1 cellular context compared by ENCODE assay signal in genomic region chr2:46569766-46570165, GRCh38.
TF ChIP-seq lines count a peak whose summit lies in the region.

No MANE protein-coding gene starts in this region.

TF ChIP-seq in GM12878, 131 proteins besides CTCF, POLR2A, EP300 and RAD21:
- TF ChIP-seq EED (IDR thresholded peaks at IDR 0.05; ENCODE audit: low read depth) (no peak), POLR2AphosphoS2 (IDR thresholded peaks at IDR 0.05; ENCODE audit: low read depth, low read length) (no peak), ZNF274 (IDR thresholded peaks at IDR 0.05; ENCODE audit: insufficient read depth, insufficient read length) (no peak)
